ENCODE assay signal across 28 cellular contexts in the genomic region with DNA sequence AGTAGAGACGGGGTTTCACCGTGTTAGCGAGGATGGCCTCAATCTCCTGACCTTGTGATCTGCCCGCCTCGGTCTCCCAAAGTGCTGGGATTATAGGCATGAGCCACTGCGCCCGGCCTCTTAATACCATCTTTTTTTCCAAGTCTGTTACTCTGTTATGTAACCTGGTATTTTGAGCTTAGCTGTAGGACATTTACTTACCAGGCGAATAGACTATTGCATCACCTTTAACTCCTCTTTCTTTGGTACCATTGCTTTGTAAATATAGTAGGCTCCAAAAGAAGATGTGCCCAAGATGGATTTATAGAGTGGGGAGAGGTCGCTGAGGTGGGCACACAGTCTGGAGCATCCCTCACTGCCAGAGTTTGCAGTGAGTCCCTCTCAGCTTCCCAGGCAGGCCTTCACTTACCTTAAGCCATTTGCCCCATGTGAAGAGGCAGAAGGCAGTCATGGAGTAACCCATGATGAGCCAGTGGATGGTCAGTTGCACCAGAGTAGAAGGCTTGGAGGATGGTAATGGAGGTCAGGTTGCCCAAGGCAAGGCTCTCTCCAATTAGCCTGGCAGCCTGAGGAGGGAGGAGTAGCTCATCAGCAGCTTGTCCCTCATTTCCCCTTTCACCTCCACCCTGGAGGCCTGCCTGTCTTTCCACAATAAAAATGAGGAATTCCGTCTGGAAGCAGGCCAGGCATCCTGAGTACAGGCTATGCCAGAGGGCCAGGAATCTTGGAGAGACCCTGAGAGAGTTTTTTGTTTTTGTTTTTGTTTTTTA. TPM values are rescaled to one million over a fixed set of nuclear protein-coding genes. Genes with fewer than 3 reads are reported as not detected.
DNase-seq lines count a peak whose midpoint lies in the region; ATAC-seq, FAIRE-seq and TF ChIP-seq lines count a peak whose summit lies in the region.
"Had no signal": no experiment of that assay in that cellular context is flagged by ENCODE, and none has a peak within 500 bp of the region (broad histone marks: within the 10 kb centered on the region; RNA-seq: fewer than 3 reads in every experiment).

No MANE protein-coding gene starts in this region.

- no peak for TF ChIP-seq CTCF in bronchial epithelial cell (IDR thresholded peaks at IDR 0.05; ENCODE audit: insufficient read depth, low read length, severe bottlenecking)
- TF ChIP-seq CTCF in neural progenitor cell (IDR thresholded peaks at IDR 0.05), result no peak
- no peak for TF ChIP-seq CTCF in stomach (IDR thresholded peaks at IDR 0.05)

- no peak overlapping the region for H3K4me3 Mint-ChIP-seq in activated naive CD4-positive, alpha-beta T cell treated with anti-CD3 and anti-CD28 coated beads for 36 hours
- no peak overlapping the region for H3K4me3 Mint-ChIP-seq in neural progenitor cell
- H3K4me3 Mint-ChIP-seq: B cell; CD8-positive, alpha-beta T cell had no signal

- DNase-seq in activated naive CD4-positive, alpha-beta T cell treated with anti-CD3 and anti-CD28 coated beads, Interleukin-2, amount 50 U/mL, for 72 hours (ENCODE audit: low spot score in 2 of 2), result no peak
- DNase-seq in activated naive CD4-positive, alpha-beta T cell treated with anti-CD3 and anti-CD28 coated beads for 36 hours, result no peak
- DNase-seq in NCI-H69 (lab: John Stamatoyannopoulos, UW) (peak; percentile 22), bronchial epithelial cell (ENCODE audit: low read depth) (no peak), neural progenitor cell (ENCODE audit: low spot score) (no peak), stomach (no peak), NCI-H1092 (lab: John Stamatoyannopoulos, UW) (no peak), HK-2 (ENCODE audit: unreplicated experiment) (no peak)
- DNase-seq: Caco-2; CD8-positive, alpha-beta T cell; EL; GF-D8; GM23248; HCEC 1CT; Kasumi-1; MV-4-11; NCI-H1105 treated with DMSO at 0.1 percent for 48 hours; NCI-H146; NCI-H2029; NCI-H446; NCI-H524 treated with DMSO at 0.1 percent for 48 hours; PC-9; SHP77 had no signal

- H4K20me1 ChIP-seq in neural progenitor cell (ENCODE audit: low read depth), result no peaks in the 10 kb centered on the region

- FAIRE-seq in bronchial epithelial cell (lab: Jason Lieb, UNC), result peak; percentile 40
- FAIRE-seq: GM18507 had no signal

- H3K36me3 Mint-ChIP-seq in activated naive CD4-positive, alpha-beta T cell treated with anti-CD3 and anti-CD28 coated beads, Interleukin-2, amount 50 U/mL, for 72 hours, result no peaks in the 10 kb centered on the region
- no peaks in the 10 kb centered on the region for H3K36me3 Mint-ChIP-seq in activated naive CD4-positive, alpha-beta T cell treated with anti-CD3 and anti-CD28 coated beads for 36 hours (ENCODE audit: low read depth)
- H3K36me3 Mint-ChIP-seq in neural progenitor cell, result peaks cover 2% of the 10 kb centered on the region
- H3K36me3 Mint-ChIP-seq: CD8-positive, alpha-beta T cell had no signal

- H3K36me3 ChIP-seq in bronchial epithelial cell (ENCODE audit: control insufficient read depth, insufficient read depth, low read length) (no peaks in the 10 kb centered on the region), neural progenitor cell (no peaks in the 10 kb centered on the region), stomach (no peaks in the 10 kb centered on the region)

- WGBS in stomach, 5 donors, result 92 to 97% (median 94%) methylated on average over 10 of the region's 10 CpGs

- no peaks in the 10 kb centered on the region for H3K9me3 Mint-ChIP-seq in activated naive CD4-positive, alpha-beta T cell treated with anti-CD3 and anti-CD28 coated beads, Interleukin-2, amount 50 U/mL, for 72 hours
- H3K9me3 Mint-ChIP-seq in activated naive CD4-positive, alpha-beta T cell treated with anti-CD3 and anti-CD28 coated beads for 36 hours, result no peaks in the 10 kb centered on the region
- H3K9me3 Mint-ChIP-seq in neural progenitor cell, result peaks cover 2% of the 10 kb centered on the region
- H3K9me3 Mint-ChIP-seq: CD8-positive, alpha-beta T cell had no signal

- TF ChIP-seq POLR2A in stomach (IDR thresholded peaks at IDR 0.05), result no peak

- no peaks in the 10 kb centered on the region for H3F3A ChIP-seq in neural progenitor cell (ENCODE audit: low read depth)

- H3K27ac ChIP-seq in neural progenitor cell (no peak overlapping the region), stomach (no peak overlapping the region)
- H3K27ac ChIP-seq: 22Rv1, C4-2B, GM23248, PC-9, RWPE1 had no signal

- intact Hi-C loops in activated naive CD4-positive, alpha-beta T cell treated with anti-CD3 and anti-CD28 coated beads for 36 hours (cut with micrococcal nuclease), result no loop called here
- intact Hi-C loops in stomach (cut with DNase I; ENCODE audit: low total_unique reads), result no loop called here

- H3K27me3 ChIP-seq in bronchial epithelial cell (ENCODE audit: control insufficient read depth, insufficient read depth, low read length) (no peaks in the 10 kb centered on the region), neural progenitor cell (no peaks in the 10 kb centered on the region), stomach (no peaks in the 10 kb centered on the region)

- peaks cover 2% of the 10 kb centered on the region for H3K4me1 Mint-ChIP-seq in activated naive CD4-positive, alpha-beta T cell treated with anti-CD3 and anti-CD28 coated beads for 36 hours (ENCODE audit: low read depth)
- peaks cover 9% of the 10 kb centered on the region for H3K4me1 Mint-ChIP-seq in neural progenitor cell
- H3K4me1 Mint-ChIP-seq: B cell had no signal

- peaks cover 7% of the 10 kb centered on the region for H3K27me3 Mint-ChIP-seq in activated naive CD4-positive, alpha-beta T cell treated with anti-CD3 and anti-CD28 coated beads for 36 hours (ENCODE audit: low read depth)
- peaks cover 3% of the 10 kb centered on the region for H3K27me3 Mint-ChIP-seq in neural progenitor cell (ENCODE audit: insufficient read depth, low read depth)
- H3K27me3 Mint-ChIP-seq: B cell had no signal

- H3K9ac ChIP-seq in neural progenitor cell, result no peak overlapping the region
- H3K9ac ChIP-seq: GM23248 had no signal

- H3K9me3 ChIP-seq in neural progenitor cell (ENCODE audit: low read depth), result no peaks in the 10 kb centered on the region
- no peaks in the 10 kb centered on the region for H3K9me3 ChIP-seq in stomach
- H3K9me3 ChIP-seq: Caco-2 had no signal

- H3K27ac Mint-ChIP-seq in activated naive CD4-positive, alpha-beta T cell treated with anti-CD3 and anti-CD28 coated beads, Interleukin-2, amount 50 U/mL, for 72 hours, result peak overlapping the region; percentile 21 to 68
- no peak overlapping the region for H3K27ac Mint-ChIP-seq in activated naive CD4-positive, alpha-beta T cell treated with anti-CD3 and anti-CD28 coated beads for 36 hours
- H3K27ac Mint-ChIP-seq in neural progenitor cell, result peak overlapping the region; percentile 60
- H3K27ac Mint-ChIP-seq: B cell; CD8-positive, alpha-beta T cell had no signal

- TF ChIP-seq EP300 in stomach (IDR thresholded peaks at IDR 0.05), result no peak

- no peak overlapping the region for H3K4me2 ChIP-seq in neural progenitor cell
- H3K4me2 ChIP-seq: PC-9 had no signal

- H3K4me3 ChIP-seq in bronchial epithelial cell (ENCODE audit: low read depth, low read length), result no peak overlapping the region
- H3K4me3 ChIP-seq in neural progenitor cell, result no peak overlapping the region
- no peak overlapping the region for H3K4me3 ChIP-seq in stomach
- H3K4me3 ChIP-seq: GM23248, PC-9 had no signal

- H3K79me2 ChIP-seq in neural progenitor cell (ENCODE audit: low read depth), result peaks cover 4% of the 10 kb centered on the region

- H2AFZ ChIP-seq in neural progenitor cell (replicated peaks), result no peak overlapping the region
- H2AFZ ChIP-seq: GM23248, PC-9 had no signal

- CTCF ChIA-PET in activated naive CD4-positive, alpha-beta T cell treated with anti-CD3 and anti-CD28 coated beads for 36 hours (lab: Charles Lee), result interaction anchor here (1.1 kb wide), 1 partner anchor 77 kb away, joined by 5 read pairs; no protein-coding TSS in a partner anchor

- H3K4me1 ChIP-seq in neural progenitor cell (no peaks in the 10 kb centered on the region), stomach (peaks cover 0 to 7% (median 0%) of the 10 kb centered on the region in 4 donors)
- H3K4me1 ChIP-seq: Caco-2 had no signal

- no peak for ATAC-seq in activated naive CD4-positive, alpha-beta T cell treated with anti-CD3 and anti-CD28 coated beads, Interleukin-2, amount 50 U/mL, for 72 hours
- ATAC-seq: CD8-positive, alpha-beta T cell had no signal

RNA-seq across cellular contexts. Expression of gene TIAM2, which starts 9.6 kb away (rescaled TPM):
- total RNA-seq in activated naive CD4-positive, alpha-beta T cell treated with anti-CD3 and anti-CD28 coated beads, Interleukin-2, amount 50 U/mL, for 72 hours, result 10 to 100 TPM in 1 of 2 donors, 1 to 10 TPM in 1; 2.5 to 12.5 TPM
- total RNA-seq in activated naive CD4-positive, alpha-beta T cell treated with anti-CD3 and anti-CD28 coated beads for 36 hours, result 1 to 10 TPM; 1.6 to 3.0 TPM
- total RNA-seq in bronchial epithelial cell (2.4 and 2.6 TPM in 2 replicates), neural progenitor cell (ENCODE audit: low replicate concordance) (12.7 and 22.8 TPM in 2 replicates), stomach (10 to 100 TPM in 3 of 5 donors, 1 to 10 TPM in 2; 5.3 to 44.2 (median 13.6) TPM)
- 1 to 10 TPM; 1.1 to 4.1 (median 2.2) TPM for polyA plus RNA-seq in stomach
